12 cellular contexts compared by ENCODE assay signal in genomic region chr1:11784256-11784992, GRCh38. TPM values are rescaled to one million over a fixed set of nuclear protein-coding genes. Genes with fewer than 3 reads are reported as not detected.
DNase-seq lines count a peak whose midpoint lies in the region; ATAC-seq and TF ChIP-seq lines count a peak whose summit lies in the region.
"Had no signal": no experiment of that assay in that cellular context is flagged by ENCODE, and none has a peak within 500 bp of the region (broad histone marks: within the 10 kb centered on the region; RNA-seq: fewer than 3 reads in every experiment).

No MANE protein-coding gene starts in this region.

- no peak overlapping the region for H3K4me2 ChIP-seq in neuronal stem cell (ENCODE audit: insufficient read depth, low read length, poor library complexity, severe bottlenecking)

- H3K27me3 ChIP-seq in gastroesophageal sphincter: no peaks in the 10 kb centered on the region
- no peaks in the 10 kb centered on the region for H3K27me3 ChIP-seq in neuronal stem cell (ENCODE audit: control insufficient read depth in 3 of 3, insufficient read depth in 3 of 3, low read depth in 1 of 3, low read length in 3 of 3)
- no peaks in the 10 kb centered on the region for H3K27me3 ChIP-seq in aorta (ENCODE audit: control insufficient read depth in 1 of 2, insufficient read depth in 2 of 2, low read length in 1 of 2)

- DNase-seq in Right ventricle myocardium inferior (ENCODE audit: missing footprints): peak; percentile 64
- DNase-seq in Right ventricle myocardium superior: no peak
- DNase-seq in neuronal stem cell (ENCODE audit: low spot score): no peak
- DNase-seq in aorta: peak; percentile 51 to 71
- no peak for DNase-seq in pons (ENCODE audit: low spot score)
- no peak for DNase-seq in Kasumi-1 (lab: John Stamatoyannopoulos, UW)
- no peak for DNase-seq in foreskin fibroblast
- DNase-seq: GF-D8, NCI-H1105 treated with DMSO at 0.1 percent for 48 hours had no signal

- no peaks in the 10 kb centered on the region for H3K9me3 ChIP-seq in gastroesophageal sphincter
- no peaks in the 10 kb centered on the region for H3K9me3 ChIP-seq in neuronal stem cell (replicated peaks in 1 of 2; ENCODE audit: control insufficient read depth in 2 of 2, insufficient read depth in 1 of 2, low read depth in 1 of 2, low read length in 2 of 2)
- H3K9me3 ChIP-seq in aorta (ENCODE audit: control insufficient read depth, low read length): no peaks in the 10 kb centered on the region

- H3K4me3 ChIP-seq in gastroesophageal sphincter (peak overlapping the region in 1 of 2 donors; percentile 42), neuronal stem cell (ENCODE audit: low read length in 2 of 2) (peak overlapping the region in 1 of 2 donors; percentile 17), aorta (ENCODE audit: low read length in 2 of 2) (no peak overlapping the region), foreskin fibroblast (ENCODE audit: low read depth in 1 of 2, low read length in 2 of 2) (no peak overlapping the region)

- H3K79me1 ChIP-seq in neuronal stem cell (ENCODE audit: low read depth, low read length): peaks cover 2% of the 10 kb centered on the region

- H2AFZ ChIP-seq in neuronal stem cell (ENCODE audit: low read length): peak overlapping the region; percentile 90

- H3K14ac ChIP-seq in neuronal stem cell (ENCODE audit: low read length): peak overlapping the region; percentile 39

- H3K27ac ChIP-seq in gastroesophageal sphincter: peak overlapping the region in 3 of 4 donors; percentile 38 to 56 (median 50)
- no peak overlapping the region for H3K27ac ChIP-seq in neuronal stem cell (replicated peaks; ENCODE audit: low read length)
- no peak overlapping the region for H3K27ac ChIP-seq in aorta (ENCODE audit: low read depth in 1 of 2, low read length in 2 of 2)
- H3K27ac ChIP-seq: HL-60 had no signal

- H3K36me3 ChIP-seq in gastroesophageal sphincter (peaks cover 0 to 4% of the 10 kb centered on the region in 2 donors), neuronal stem cell (replicated peaks in 1 of 2; ENCODE audit: control insufficient read depth in 2 of 2, insufficient read depth in 2 of 2, low read length in 2 of 2) (no peaks in the 10 kb centered on the region), aorta (ENCODE audit: control insufficient read depth in 1 of 2, insufficient read depth in 2 of 2, low read length in 1 of 2) (no peaks in the 10 kb centered on the region)

- peak overlapping the region; percentile 43 for H3K4ac ChIP-seq in neuronal stem cell (ENCODE audit: low read length)

- no peak for TF ChIP-seq EP300 in gastroesophageal sphincter (IDR thresholded peaks at IDR 0.05)

- H2BK12ac ChIP-seq in neuronal stem cell (ENCODE audit: low read length): no peak overlapping the region

- peak overlapping the region; percentile 91 for H3K18ac ChIP-seq in neuronal stem cell (ENCODE audit: low read length)

- H3K4me1 ChIP-seq in gastroesophageal sphincter (peaks cover 0 to 51% (median 42%) of the 10 kb centered on the region in 3 donors), neuronal stem cell (ENCODE audit: control insufficient read depth in 2 of 2, insufficient read depth in 1 of 2, low read depth in 1 of 2, low read length in 2 of 2) (peaks cover 29% of the 10 kb centered on the region in 2 donors), aorta (ENCODE audit: control insufficient read depth in 1 of 2, insufficient read depth in 2 of 2, low read length in 2 of 2) (no peaks in the 10 kb centered on the region)

- H3K9ac ChIP-seq in neuronal stem cell (ENCODE audit: low read depth, low read length, poor library complexity): peak overlapping the region; percentile 68

- H3K23ac ChIP-seq in neuronal stem cell (ENCODE audit: low read depth, low read length, poor library complexity): peak overlapping the region; percentile 30

- ATAC-seq in Right ventricle myocardium inferior (no peak), Right ventricle myocardium superior (ENCODE audit: poor library complexity) (no peak), gastroesophageal sphincter (no peak), aorta (ENCODE audit: low FRiP score) (no peak)

- peak overlapping the region; percentile 16 for H2AK5ac ChIP-seq in neuronal stem cell (ENCODE audit: low read depth, low read length)

- H2BK15ac ChIP-seq in neuronal stem cell (ENCODE audit: low read length): peak overlapping the region; percentile 25

- peak overlapping the region; percentile 84 for H2BK120ac ChIP-seq in neuronal stem cell (ENCODE audit: low read depth, low read length)

- WGBS in gastroesophageal sphincter (ENCODE audit: low coverage in 1 of 2), 2 donors: 75% methylated on average over 2 of the region's 21 CpGs; no CpG with 5 or more reads in 1 of the 2 donors
- WGBS in neuronal stem cell (ENCODE audit: extremely low coverage in 2 of 2, insufficient read length in 2 of 2, insufficient replicate concordance in 1 of 2), 2 donors: no CpG with 5 or more reads among the region's 21 CpGs
- 69 to 72% methylated on average over 19 to 21 of the region's 21 CpGs for WGBS in aorta, 2 donors

- no peak overlapping the region for H2BK5ac ChIP-seq in neuronal stem cell (ENCODE audit: low read length)

- no peak for TF ChIP-seq CTCF in gastroesophageal sphincter (IDR thresholded peaks at IDR 0.05)
- no peak for TF ChIP-seq CTCF in foreskin fibroblast (IDR thresholded peaks at IDR 0.05; ENCODE audit: low read depth, low read length)

- intact Hi-C loops in Right ventricle myocardium inferior (cut with DNase I) (no loop called here), Right ventricle myocardium superior (cut with DNase I) (loop anchor here (10.0 kb wide), 1 partner anchor 50 kb away; the partner anchor contains the start of gene AGTRAP), aorta (cut with DNase I) (no loop called here)

- peak overlapping the region; percentile 11 for H4K91ac ChIP-seq in neuronal stem cell (ENCODE audit: low read depth, low read length, poor library complexity)

- H4K8ac ChIP-seq in neuronal stem cell (ENCODE audit: low read depth, low read length): no peak overlapping the region

- no peak for TF ChIP-seq POLR2A in gastroesophageal sphincter (IDR thresholded peaks at IDR 0.05)

RNA-seq across cellular contexts. Expression of gene MTHFR, which starts 21.3 kb away (rescaled TPM):
- total RNA-seq in Right ventricle myocardium inferior (34.1 TPM), Right ventricle myocardium superior (34.6 TPM), gastroesophageal sphincter (10 to 100 TPM; 18.6 to 46.7 (median 27.9) TPM), aorta (10 to 100 TPM; 32.1 to 53.0 TPM)
- 7.3 TPM for polyA plus RNA-seq in neuronal stem cell (2013, experiment 1 of 2)
- polyA plus RNA-seq in neuronal stem cell (2013, experiment 2 of 2): 7.7 TPM
- polyA plus RNA-seq in aorta: 10 to 100 TPM in 1 of 2 donors, 1 to 10 TPM in 1; 4.6 to 22.0 TPM

RNA-seq across cellular contexts. Expression of gene CLCN6, which starts 21.6 kb away (rescaled TPM):
- total RNA-seq in Right ventricle myocardium inferior (15.7 TPM), Right ventricle myocardium superior (15.2 TPM), gastroesophageal sphincter (10 to 100 TPM; 12.8 to 23.8 (median 18.3) TPM), aorta (10 to 100 TPM; 25.8 to 37.5 TPM)
- polyA plus RNA-seq in neuronal stem cell (2013, experiment 1 of 2): 18.0 TPM
- 18.2 TPM for polyA plus RNA-seq in neuronal stem cell (2013, experiment 2 of 2)
- 10 to 100 TPM in 1 of 2 donors, 1 to 10 TPM in 1; 3.9 to 15.5 TPM for polyA plus RNA-seq in aorta

RNA-seq across cellular contexts. Expression of gene C1orf167, which starts 22.4 kb away (rescaled TPM):
- 5.0 TPM for total RNA-seq in Right ventricle myocardium inferior
- total RNA-seq in Right ventricle myocardium superior: 2.7 TPM
- 1 to 10 TPM in 2 of 4 donors, under 1 TPM in 2; 0.35 to 1.4 (median 0.75) TPM for total RNA-seq in gastroesophageal sphincter
- 0.77 TPM for polyA plus RNA-seq in neuronal stem cell (2013, experiment 1 of 2)
- polyA plus RNA-seq in neuronal stem cell (2013, experiment 2 of 2): 0.60 TPM
- 1 to 10 TPM; 1.3 to 3.6 TPM for total RNA-seq in aorta
- 1 to 10 TPM in 1 of 2 donors, under 1 TPM in 1; 0.75 to 2.3 TPM for polyA plus RNA-seq in aorta
- total RNA-seq: dermis blood vessel endothelial cell had no signal

RNA-seq across cellular contexts. Expression of gene AGTRAP, which starts 48.5 kb away (rescaled TPM):
- 18.3 TPM for total RNA-seq in Right ventricle myocardium inferior
- total RNA-seq in Right ventricle myocardium superior: 13.6 TPM
- total RNA-seq in gastroesophageal sphincter: 10 to 100 TPM; 32.2 to 56.4 (median 40.5) TPM
- polyA plus RNA-seq in neuronal stem cell (2013, experiment 1 of 2): 40.4 TPM
- 41.2 TPM for polyA plus RNA-seq in neuronal stem cell (2013, experiment 2 of 2)
- total RNA-seq in aorta: 10 to 100 TPM; 33.4 to 40.3 TPM
- 10 to 100 TPM; 22.2 to 61.2 TPM for polyA plus RNA-seq in aorta

Comparison
In these comparisons a context has a peak if more than half of its experiments do, and no peak if none do; other contexts are left out.
1. DNase-seq: peak in Right ventricle myocardium inferior (single experiment) and aorta (2 of 2); none in Right ventricle myocardium superior (single experiment), neuronal stem cell (single experiment), pons (single experiment), Kasumi-1 (0 of 2) and foreskin fibroblast (0 of 2).
2. H3K27ac ChIP-seq: peak in gastroesophageal sphincter (3 of 4); none in neuronal stem cell (single experiment) and aorta (0 of 2).